Comparison of ENCODE assay signal across 1 cellular context in genomic region chr6:117497237-117497636, GRCh38.
TF ChIP-seq lines count a peak whose summit lies in the region.

No MANE protein-coding gene starts in this region.

TF ChIP-seq in IMR-90, 13 proteins besides CTCF, POLR2A, EP300 and RAD21 (continued from another document):
- TF ChIP-seq MAFK (IDR thresholded peaks at IDR 0.05; ENCODE audit: low read depth, low read length) (no peak), BHLHE40 (IDR thresholded peaks at IDR 0.05; ENCODE audit: low read depth, low read length) (no peak)
- TF ChIP-seq, protein P1, sequence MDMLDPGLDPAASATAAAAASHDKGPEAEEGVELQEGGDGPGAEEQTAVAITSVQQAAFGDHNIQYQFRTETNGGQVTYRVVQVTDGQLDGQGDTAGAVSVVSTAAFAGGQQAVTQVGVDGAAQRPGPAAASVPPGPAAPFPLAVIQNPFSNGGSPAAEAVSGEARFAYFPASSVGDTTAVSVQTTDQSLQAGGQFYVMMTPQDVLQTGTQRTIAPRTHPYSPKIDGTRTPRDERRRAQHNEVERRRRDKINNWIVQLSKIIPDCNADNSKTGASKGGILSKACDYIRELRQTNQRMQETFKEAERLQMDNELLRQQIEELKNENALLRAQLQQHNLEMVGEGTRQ (IDR thresholded peaks at IDR 0.05; ENCODE audit: low read depth, low read length), result no peak
TF ChIP-seq in IMR-90: peak in this region for 0.
